Comparison of ENCODE assay signal across 9 cellular contexts in the genomic region with DNA sequence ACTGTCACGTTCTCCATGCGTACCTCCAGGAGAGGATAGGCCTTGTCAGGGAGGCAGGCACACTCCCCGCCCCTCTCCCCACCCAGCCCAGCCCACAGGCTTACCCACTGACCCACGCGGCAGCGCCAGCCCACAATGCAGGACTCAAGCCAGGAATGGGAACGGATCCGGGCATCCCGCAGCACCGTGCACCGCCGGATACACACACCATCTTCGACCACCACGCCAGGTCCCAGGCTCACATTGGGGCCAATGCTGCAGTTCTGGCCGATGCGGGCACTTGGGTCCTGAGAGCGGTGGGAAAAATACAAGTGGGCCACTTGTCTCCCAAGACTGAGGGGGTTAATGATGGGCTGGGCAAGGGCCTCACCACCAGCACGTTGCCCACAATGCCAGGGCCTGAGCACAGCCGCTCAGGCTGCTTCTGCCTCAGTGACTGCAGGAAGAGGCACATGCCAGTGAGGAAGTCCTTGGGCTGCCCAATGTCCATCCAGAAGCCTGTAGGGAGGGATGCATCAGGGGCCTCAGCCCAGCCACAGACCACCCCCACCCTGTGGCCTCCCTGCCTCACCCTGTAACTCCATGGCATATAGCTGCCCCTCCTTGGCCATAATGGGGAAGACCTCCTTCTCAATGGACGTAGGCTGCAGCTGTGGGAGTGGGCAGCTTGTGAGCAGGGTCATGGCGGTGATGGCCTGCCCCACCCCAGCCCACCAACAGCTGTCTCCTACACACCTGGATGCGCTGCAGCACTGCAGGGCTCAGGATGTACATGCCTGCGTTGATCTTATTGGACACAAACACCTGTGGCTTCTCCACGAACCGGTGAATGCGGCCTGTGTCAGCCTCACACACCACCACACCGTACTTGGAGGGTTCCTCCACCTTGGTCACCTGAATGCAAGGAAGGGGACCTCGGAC. TPM values are rescaled to one million over a fixed set of nuclear protein-coding genes. Genes with fewer than 3 reads are reported as not detected.
DNase-seq lines count a peak whose midpoint lies in the region; ATAC-seq, FAIRE-seq and TF ChIP-seq lines count a peak whose summit lies in the region.
"Had no signal": no experiment of that assay in that cellular context is flagged by ENCODE, and none has a peak within 500 bp of the region (broad histone marks: within the 10 kb centered on the region; RNA-seq: fewer than 3 reads in every experiment).

No MANE protein-coding gene starts in this region.

- H3K4me1 ChIP-seq in HAP-1 (peaks cover 11% of the 10 kb centered on the region), K562 (replicated peaks in 1 of 2; ENCODE audit: control insufficient read depth in 2 of 2, insufficient read depth in 2 of 2, low read length in 2 of 2) (peaks cover 2 to 41% of the 10 kb centered on the region in 2 experiments; a peak in 4 of 5 replicates), mesodermal cell (ENCODE audit: control insufficient read depth, insufficient read depth, low read length, poor library complexity, severe bottlenecking) (peaks cover 9% of the 10 kb centered on the region)

- CTCF ChIA-PET in K562 (lab: Yijun Ruan, JAX; ENCODE audit: low intra/inter-chr PET ratio), result no interaction called here

- TF ChIP-seq POLR2A in K562 (conservative IDR thresholded peaks at IDR 0.05), result peak; percentile 27; the same call in 1 of the 2 replicates

- H3K27ac ChIP-seq in 22Rv1 (peak overlapping the region; percentile 97), K562 (ENCODE audit: extremely low read depth, low read depth, low read length) (peak overlapping the region; percentile 90; the same call in 1 of the 3 replicates), mesodermal cell (ENCODE audit: low read depth, low read length, severe bottlenecking) (no peak overlapping the region)

- no peak for FAIRE-seq in K562 (lab: Jason Lieb, UNC)

- peak overlapping the region; percentile 95 to 100; a peak in 3 of 4 replicates for H3K9ac ChIP-seq in K562 (ENCODE audit: insufficient read depth in 1 of 2, low read depth in 2 of 2, low read length in 2 of 2)

- H3K36me3 ChIP-seq in HAP-1 (replicated peaks) (peaks cover 39% of the 10 kb centered on the region), K562 (ENCODE audit: control insufficient read depth, insufficient read depth, low read length) (peaks cover 63% of the 10 kb centered on the region; the same call in 2 of the 3 replicates), mesodermal cell (ENCODE audit: control insufficient read depth, insufficient read depth, low read length) (peaks cover 55% of the 10 kb centered on the region)

- peak overlapping the region; percentile 93; the same call in 1 of the 2 replicates for H3K4me2 ChIP-seq in K562 (ENCODE audit: insufficient read depth, low read length)

- DNase-seq in HAP-1 (ENCODE audit: low spot score in 2 of 2) (no peak), K562 (ENCODE audit: extremely low read depth in 1 of 4, low spot score in 3 of 4) (no peak), GM19240 (ENCODE audit: insufficient read length, low spot score) (no peak), GDM1 (lab: John Stamatoyannopoulos, UW) (no peak)
- DNase-seq: central memory CD4-positive, alpha-beta T cell had no signal

- no peak overlapping the region for H2AFZ ChIP-seq in K562 (ENCODE audit: low read depth, low read length)

- H3K27me3 ChIP-seq in HAP-1 (ENCODE audit: low read depth) (no peaks in the 10 kb centered on the region), K562 (ENCODE audit: control insufficient read depth in 2 of 2, insufficient read depth in 2 of 2, low read length in 2 of 2) (no peaks in the 10 kb centered on the region)

- H4K20me1 ChIP-seq in K562 (replicated peaks; ENCODE audit: control insufficient read depth, insufficient read depth, low read length), result 0 out of 2 replicates have a peak, but pooled peaks cover 3% of the 10 kb centered on the region

- intact Hi-C loops in K562 (cut with micrococcal nuclease), result loop anchor here (5.0 kb wide), 1 partner anchor 115 kb away; no protein-coding TSS in a partner anchor

- H3K9me3 ChIP-seq in HAP-1 (0 out of 2 replicates have a peak, but pooled peaks cover 3% of the 10 kb centered on the region), K562 (replicated peaks; ENCODE audit: control insufficient read depth, insufficient read depth, low read depth, low read length) (no peaks in the 10 kb centered on the region), mesodermal cell (ENCODE audit: control insufficient read depth, low read length) (no peaks in the 10 kb centered on the region)

- peak overlapping the region; percentile 97; the same call in 1 of the 2 replicates for H3K4me3 ChIP-seq in HAP-1
- peak overlapping the region; percentile 99 for H3K4me3 ChIP-seq in K562
- H3K4me3 ChIP-seq in mesodermal cell (ENCODE audit: extremely low read depth, insufficient read depth, low read length, poor library complexity, severe bottlenecking), result peak overlapping the region; percentile 100

- peaks cover 12% of the 10 kb centered on the region for H3K79me2 ChIP-seq in K562 (ENCODE audit: control insufficient read depth, insufficient read depth, low read length)

- TF ChIP-seq RAD21 in K562 (CRISPR knock-in tag; conservative IDR thresholded peaks at IDR 0.05 in 1 of 2, IDR thresholded peaks at IDR 0.05 in 1 of 2), result no peak

- in situ Hi-C loops in HAP-1 (cut with MboI; ENCODE audit: low sequenced_read_pairs), result no loop called here
- in situ Hi-C loops in K562 (cut with MboI), result no loop called here

- POLR2A ChIA-PET in K562 (lab: Yijun Ruan, JAX), result interaction anchor here (0.7 kb wide), 1 partner anchor 13 kb away, joined by 3 read pairs; no protein-coding TSS in a partner anchor

- 93% methylated on average over 15 of the region's 28 CpGs for WGBS in K562 (ENCODE audit: insufficient coverage, low coverage, missing lambda C conversion rate)
- WGBS in mesodermal cell (ENCODE audit: insufficient coverage in 2 of 2), 2 experiments, result 95 to 97% methylated on average over 16 to 25 of the region's 28 CpGs

- no peak for TF ChIP-seq CTCF in 22Rv1 (IDR thresholded peaks at IDR 0.05)
- no peak for TF ChIP-seq CTCF in K562 (IDR thresholded peaks at IDR 0.05 in 2 of 3, conservative IDR thresholded peaks at IDR 0.05 in 1 of 3; ENCODE audit: insufficient read depth in 2 of 3, low read depth in 1 of 3, low read length in 3 of 3)

- BruUV-seq in K562 (replicated peaks; lab: Mats Ljungman, UMichigan), result no TSS peak

- H3K9me1 ChIP-seq in K562 (ENCODE audit: control insufficient read depth, insufficient read depth, low read length), result no peaks in the 10 kb centered on the region

- ATAC-seq in K562, result no peak
- no peak for ATAC-seq in HG02840 (IDR thresholded peaks at IDR 0.05; ENCODE audit: low FRiP score, unreplicated experiment)
- ATAC-seq in GM18858 (IDR thresholded peaks at IDR 0.05; ENCODE audit: unreplicated experiment), result no peak

- no peak for TF ChIP-seq EP300 in K562 (IDR thresholded peaks at IDR 0.05; ENCODE audit: low read length)

RNA-seq across cellular contexts. Expression of gene GMPPB, which starts 1.6 kb away (rescaled TPM):
- 23.6 and 70.2 TPM in 2 replicates for total RNA-seq in K562 (2011; cell fraction: chromatin; rRNA removed; ENCODE audit: low replicate concordance)
- 47.0 and 56.7 TPM in 2 replicates for total RNA-seq in K562 (2011; cell fraction: nucleolus; rRNA removed)
- 29.1 and 36.1 TPM in 2 replicates for total RNA-seq in K562 (2011; cell fraction: nucleoplasm; rRNA removed)
- 11.0 and 18.0 TPM in 2 replicates for total RNA-seq in K562 (2014; rRNA removed)
- 4.3 and 5.5 TPM in 2 replicates for total RNA-seq in K562 (2014; rRNA removed; fragmentation: Illumina TruSeq; extraction: Trizol)
- 8.8 and 9.2 TPM in 2 replicates for total RNA-seq in K562 (2015; rRNA removed; fragmentation: Illumina TruSeq; extraction: Trizol)
- 16.4 and 17.4 TPM in 2 replicates for total RNA-seq in K562 (2021)
- polyA plus RNA-seq in K562 (2011; rRNA removed), result 8.1 and 10.3 TPM in 2 replicates
- 8.4 and 10.6 TPM in 2 replicates for polyA plus RNA-seq in K562 (2011; cell fraction: cytosol; rRNA removed)
- 36.7 and 37.8 TPM in 2 replicates for polyA plus RNA-seq in K562 (2011; cell fraction: nucleus; rRNA removed)
- 11.6 and 18.7 TPM in 2 replicates for polyA plus RNA-seq in K562 (2012)
- 5.8 and 7.4 TPM in 2 replicates for polyA plus RNA-seq in K562 (2014; fragmentation: Illumina TruSeq; extraction: Trizol)
- polyA plus RNA-seq in K562 (2014; fragmentation: Nextera tagmentation; extraction: Ambion mirVana), result under 1 TPM; 0.53 to 0.92 TPM
- polyA plus RNA-seq in K562 (2014; rRNA removed), result 11.3 and 13.3 TPM in 2 replicates
- 7.8 and 8.5 TPM in 2 replicates for polyA minus RNA-seq in K562 (2011; rRNA and poly(A)+ RNA removed)
- polyA minus RNA-seq in K562 (2011; cell fraction: cytosol; rRNA and poly(A)+ RNA removed), result 6.6 and 7.7 TPM in 2 replicates
- 22.8 and 34.7 TPM in 2 replicates for polyA minus RNA-seq in K562 (2011; cell fraction: nucleus; rRNA and poly(A)+ RNA removed)
- 19.8 TPM for polyA plus RNA-seq in mesodermal cell (2013, experiment 1 of 2)
- 18.3 TPM for polyA plus RNA-seq in mesodermal cell (2013, experiment 2 of 2)

RNA-seq across cellular contexts. Expression of gene AMIGO3, which starts 2.6 kb away (rescaled TPM):
- 5.9 TPM in 1 of 2 replicates, not detected in the other for total RNA-seq in K562 (2011; cell fraction: chromatin; rRNA removed; ENCODE audit: low replicate concordance)
- 5.9 and 8.8 TPM in 2 replicates for total RNA-seq in K562 (2011; cell fraction: nucleolus; rRNA removed)
- 0.51 TPM in 1 of 2 replicates, not detected in the other for total RNA-seq in K562 (2011; cell fraction: nucleoplasm; rRNA removed)
- 0.68 and 1.4 TPM in 2 replicates for total RNA-seq in K562 (2014; rRNA removed)
- not detected in 2 replicates for total RNA-seq in K562 (2014; rRNA removed; fragmentation: Illumina TruSeq; extraction: Trizol)
- total RNA-seq in K562 (2015; rRNA removed; fragmentation: Illumina TruSeq; extraction: Trizol), result 0.26 TPM in 1 of 2 replicates, not detected in the other
- 0.18 and 0.44 TPM in 2 replicates for total RNA-seq in K562 (2021)
- polyA plus RNA-seq in K562 (2011; rRNA removed), result 0.13 and 0.41 TPM in 2 replicates
- polyA plus RNA-seq in K562 (2011; cell fraction: cytosol; rRNA removed), result 3.1 TPM in 1 of 2 replicates, not detected in the other
- 2.6 and 8.7 TPM in 2 replicates for polyA plus RNA-seq in K562 (2011; cell fraction: nucleus; rRNA removed)
- polyA plus RNA-seq in K562 (2012), result 0.61 and 4.4 TPM in 2 replicates
- 0.18 TPM in 1 of 2 replicates, not detected in the other for polyA plus RNA-seq in K562 (2014; fragmentation: Illumina TruSeq; extraction: Trizol)
- polyA plus RNA-seq in K562 (2014; fragmentation: Nextera tagmentation; extraction: Ambion mirVana), result not detected
- 2.0 and 2.8 TPM in 2 replicates for polyA plus RNA-seq in K562 (2014; rRNA removed)
- not detected in 2 replicates for polyA minus RNA-seq in K562 (2011; rRNA and poly(A)+ RNA removed)
- polyA minus RNA-seq in K562 (2011; cell fraction: cytosol; rRNA and poly(A)+ RNA removed), result 0.38 and 2.4 TPM in 2 replicates
- 2.4 and 3.3 TPM in 2 replicates for polyA minus RNA-seq in K562 (2011; cell fraction: nucleus; rRNA and poly(A)+ RNA removed)
- 1.5 TPM for polyA plus RNA-seq in mesodermal cell (2013, experiment 1 of 2)
- 1.3 TPM for polyA plus RNA-seq in mesodermal cell (2013, experiment 2 of 2)

RNA-seq across cellular contexts. Expression of gene RNF123, which starts 32.8 kb away (rescaled TPM):
- total RNA-seq in K562 (2011; cell fraction: chromatin; rRNA removed; ENCODE audit: low replicate concordance), result 60.1 and 195 TPM in 2 replicates
- total RNA-seq in K562 (2011; cell fraction: nucleolus; rRNA removed), result 128 and 136 TPM in 2 replicates
- total RNA-seq in K562 (2011; cell fraction: nucleoplasm; rRNA removed), result 70.7 and 81.4 TPM in 2 replicates
- 15.0 and 24.2 TPM in 2 replicates for total RNA-seq in K562 (2014; rRNA removed)
- total RNA-seq in K562 (2014; rRNA removed; fragmentation: Illumina TruSeq; extraction: Trizol), result 12.5 and 17.5 TPM in 2 replicates
- 14.4 and 15.6 TPM in 2 replicates for total RNA-seq in K562 (2015; rRNA removed; fragmentation: Illumina TruSeq; extraction: Trizol)
- 44.6 and 53.1 TPM in 2 replicates for total RNA-seq in K562 (2021)
- polyA plus RNA-seq in K562 (2011; rRNA removed), result 30.4 and 48.7 TPM in 2 replicates
- polyA plus RNA-seq in K562 (2011; cell fraction: cytosol; rRNA removed), result 44.7 and 74.3 TPM in 2 replicates
- 195 and 281 TPM in 2 replicates for polyA plus RNA-seq in K562 (2011; cell fraction: nucleus; rRNA removed)
- polyA plus RNA-seq in K562 (2012), result 22.8 and 35.5 TPM in 2 replicates
- polyA plus RNA-seq in K562 (2014; fragmentation: Illumina TruSeq; extraction: Trizol), result 28.8 and 29.6 TPM in 2 replicates
- 1 to 10 TPM; 8.7 to 8.8 TPM for polyA plus RNA-seq in K562 (2014; fragmentation: Nextera tagmentation; extraction: Ambion mirVana)
- 34.2 and 35.0 TPM in 2 replicates for polyA plus RNA-seq in K562 (2014; rRNA removed)
- 22.1 and 29.0 TPM in 2 replicates for polyA minus RNA-seq in K562 (2011; rRNA and poly(A)+ RNA removed)
- polyA minus RNA-seq in K562 (2011; cell fraction: cytosol; rRNA and poly(A)+ RNA removed), result 28.9 and 31.4 TPM in 2 replicates
- polyA minus RNA-seq in K562 (2011; cell fraction: nucleus; rRNA and poly(A)+ RNA removed), result 45.0 and 58.2 TPM in 2 replicates
- 31.5 TPM for polyA plus RNA-seq in mesodermal cell (2013, experiment 1 of 2)
- polyA plus RNA-seq in mesodermal cell (2013, experiment 2 of 2), result 28.6 TPM

RNA-seq across cellular contexts. Expression of gene MST1, which starts 32.8 kb away (rescaled TPM):
- total RNA-seq in K562 (2011; cell fraction: chromatin; rRNA removed; ENCODE audit: low replicate concordance), result 3.9 and 10.8 TPM in 2 replicates
- total RNA-seq in K562 (2011; cell fraction: nucleolus; rRNA removed), result 8.2 and 12.5 TPM in 2 replicates
- total RNA-seq in K562 (2011; cell fraction: nucleoplasm; rRNA removed), result 5.0 and 5.1 TPM in 2 replicates
- total RNA-seq in K562 (2014; rRNA removed) (0.23 and 0.57 TPM in 2 replicates), K562 (2014; rRNA removed; fragmentation: Illumina TruSeq; extraction: Trizol) (0.51 TPM in 1 of 2 replicates, not detected in the other), K562 (2015; rRNA removed; fragmentation: Illumina TruSeq; extraction: Trizol) (0.26 and 0.40 TPM in 2 replicates), K562 (2021) (1.2 and 1.4 TPM in 2 replicates)
- polyA plus RNA-seq in K562 (2011; rRNA removed) (1.3 and 4.3 TPM in 2 replicates), K562 (2014; fragmentation: Illumina TruSeq; extraction: Trizol) (0.30 and 1.1 TPM in 2 replicates), K562 (2014; fragmentation: Nextera tagmentation; extraction: Ambion mirVana) (under 1 TPM; 0.08 to 0.10 TPM), K562 (2014; rRNA removed) (1.8 and 5.0 TPM in 2 replicates)
- 0.94 and 1.4 TPM in 2 replicates for polyA plus RNA-seq in K562 (2011; cell fraction: cytosol; rRNA removed)
- 35.5 and 64.0 TPM in 2 replicates for polyA plus RNA-seq in K562 (2011; cell fraction: nucleus; rRNA removed)
- 3.4 and 6.1 TPM in 2 replicates for polyA plus RNA-seq in K562 (2012)
- 0.56 and 1.1 TPM in 2 replicates for polyA minus RNA-seq in K562 (2011; rRNA and poly(A)+ RNA removed)
- 1.0 and 1.2 TPM in 2 replicates for polyA minus RNA-seq in K562 (2011; cell fraction: cytosol; rRNA and poly(A)+ RNA removed)
- 3.1 and 6.1 TPM in 2 replicates for polyA minus RNA-seq in K562 (2011; cell fraction: nucleus; rRNA and poly(A)+ RNA removed)
- 23.6 TPM for polyA plus RNA-seq in mesodermal cell (2013, experiment 1 of 2)
- polyA plus RNA-seq in mesodermal cell (2013, experiment 2 of 2), result 17.3 TPM

RNA-seq across cellular contexts. Expression of gene APEH, which starts 48.0 kb away (rescaled TPM):
- 167 and 504 TPM in 2 replicates for total RNA-seq in K562 (2011; cell fraction: chromatin; rRNA removed; ENCODE audit: low replicate concordance)
- total RNA-seq in K562 (2011; cell fraction: nucleolus; rRNA removed), result 286 and 325 TPM in 2 replicates
- 167 and 176 TPM in 2 replicates for total RNA-seq in K562 (2011; cell fraction: nucleoplasm; rRNA removed)
- total RNA-seq in K562 (2014; rRNA removed) (142 and 162 TPM in 2 replicates), K562 (2014; rRNA removed; fragmentation: Illumina TruSeq; extraction: Trizol) (74.1 and 104 TPM in 2 replicates), K562 (2015; rRNA removed; fragmentation: Illumina TruSeq; extraction: Trizol) (126 and 127 TPM in 2 replicates), K562 (2021) (174 and 177 TPM in 2 replicates)
- polyA plus RNA-seq in K562 (2011; rRNA removed) (116 and 117 TPM in 2 replicates), K562 (2014; fragmentation: Illumina TruSeq; extraction: Trizol) (120 and 130 TPM in 2 replicates), K562 (2014; fragmentation: Nextera tagmentation; extraction: Ambion mirVana) (10 to 100 TPM; 70.9 to 72.6 TPM), K562 (2014; rRNA removed) (111 and 122 TPM in 2 replicates)
- polyA plus RNA-seq in K562 (2011; cell fraction: cytosol; rRNA removed), result 143 and 217 TPM in 2 replicates
- polyA plus RNA-seq in K562 (2011; cell fraction: nucleus; rRNA removed), result 281 and 331 TPM in 2 replicates
- polyA plus RNA-seq in K562 (2012), result 148 and 159 TPM in 2 replicates
- 104 and 133 TPM in 2 replicates for polyA minus RNA-seq in K562 (2011; rRNA and poly(A)+ RNA removed)
- polyA minus RNA-seq in K562 (2011; cell fraction: cytosol; rRNA and poly(A)+ RNA removed), result 123 and 130 TPM in 2 replicates
- 142 and 151 TPM in 2 replicates for polyA minus RNA-seq in K562 (2011; cell fraction: nucleus; rRNA and poly(A)+ RNA removed)
- polyA plus RNA-seq in mesodermal cell (2013, experiment 1 of 2), result 98.9 TPM
- polyA plus RNA-seq in mesodermal cell (2013, experiment 2 of 2), result 81.4 TPM
